In the genomic region with DNA sequence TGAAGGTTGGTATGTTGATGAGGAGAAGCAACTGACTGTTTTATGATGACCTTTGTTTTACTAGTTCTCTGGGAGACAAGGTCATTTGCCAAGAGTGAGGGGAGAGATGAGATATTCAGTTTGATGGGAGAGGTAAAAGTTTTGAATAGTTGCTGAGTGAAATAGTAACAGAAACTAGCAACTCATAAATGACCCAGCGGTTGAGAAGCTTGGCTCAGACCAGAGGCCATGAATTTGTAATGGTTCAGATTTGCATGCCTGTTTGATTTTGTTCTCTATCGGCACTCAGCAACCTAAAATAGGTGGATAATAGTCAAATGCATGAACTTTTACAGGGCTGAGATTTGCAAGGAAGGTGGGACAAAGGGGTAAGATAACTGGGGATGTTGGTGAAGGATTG, we compare ENCODE assay signal across 19 cellular contexts. TPM values are rescaled to one million over a fixed set of nuclear protein-coding genes. Genes with fewer than 3 reads are reported as not detected.
DNase-seq lines count a peak whose midpoint lies in the region; ATAC-seq and TF ChIP-seq lines count a peak whose summit lies in the region.
"Had no signal": no experiment of that assay in that cellular context is flagged by ENCODE, and none has a peak within 500 bp of the region (broad histone marks: within the 10 kb centered on the region; RNA-seq: fewer than 3 reads in every experiment).

No MANE protein-coding gene starts in this region.

- H3K4me1 ChIP-seq in GM23248 (ENCODE audit: insufficient read depth) = no peaks in the 10 kb centered on the region

- no peak overlapping the region for H3K9ac ChIP-seq in GM23248

- no peaks in the 10 kb centered on the region for H3K27me3 ChIP-seq in GM23248 (replicated peaks; ENCODE audit: insufficient read depth)

- 75 to 83% methylated on average over 2 of the region's 2 CpGs for WGBS in GM23248 (ENCODE audit: low coverage in 1 of 2, low lambda C conversion rate in 2 of 2, missing lambda C conversion rate in 2 of 2), 2 experiments

- H3K79me2 ChIP-seq in GM23248 (ENCODE audit: insufficient read depth) = no peaks in the 10 kb centered on the region

- CTCF ChIA-PET in GM10248 (lab: Yijun Ruan, JAX) = interaction anchor here (1.3 kb wide), 1 partner anchor 658 kb away, joined by 3 read pairs; no protein-coding TSS in a partner anchor

- H2AFZ ChIP-seq in GM23248 = no peak overlapping the region

- H3K27ac ChIP-seq in GM23248 = no peak overlapping the region
- H3K27ac ChIP-seq: 22Rv1, HL-60 had no signal

- H3K27ac Mint-ChIP-seq in activated T-helper 17 cell treated with anti-CD3 and anti-CD28 coated beads, Interleukin-2, amount 50 U/mL, for 72 hours = no peak overlapping the region
- H3K27ac Mint-ChIP-seq in activated T-cell treated with anti-CD3 and anti-CD28 coated beads, Interleukin-2, amount 50 U/mL, for 72 hours = no peak overlapping the region
- H3K27ac Mint-ChIP-seq: CD14-positive monocyte; CD8-positive, alpha-beta T cell had no signal

- H3K4me1 Mint-ChIP-seq in activated T-helper 17 cell treated with anti-CD3 and anti-CD28 coated beads, Interleukin-2, amount 50 U/mL, for 72 hours = no peaks in the 10 kb centered on the region
- no peaks in the 10 kb centered on the region for H3K4me1 Mint-ChIP-seq in activated T-cell treated with anti-CD3 and anti-CD28 coated beads, Interleukin-2, amount 50 U/mL, for 72 hours (ENCODE audit: low read depth)
- H3K4me1 Mint-ChIP-seq: CD14-positive monocyte had no signal

- H3K4me2 ChIP-seq in GM23248 (ENCODE audit: unreplicated experiment) = no peak overlapping the region

- intact Hi-C loops in left ventricle myocardium superior (cut with micrococcal nuclease) = no loop called here

- no peaks in the 10 kb centered on the region for H3F3A ChIP-seq in GM23248 (ENCODE audit: insufficient read depth)

- H3K27me3 Mint-ChIP-seq in activated T-helper 17 cell treated with anti-CD3 and anti-CD28 coated beads, Interleukin-2, amount 50 U/mL, for 72 hours = no peaks in the 10 kb centered on the region
- no peaks in the 10 kb centered on the region for H3K27me3 Mint-ChIP-seq in activated T-cell treated with anti-CD3 and anti-CD28 coated beads, Interleukin-2, amount 50 U/mL, for 72 hours (ENCODE audit: low read depth)

- H3K9me3 Mint-ChIP-seq in activated T-helper 17 cell treated with anti-CD3 and anti-CD28 coated beads, Interleukin-2, amount 50 U/mL, for 72 hours = no peaks in the 10 kb centered on the region
- H3K9me3 Mint-ChIP-seq in activated T-cell treated with anti-CD3 and anti-CD28 coated beads, Interleukin-2, amount 50 U/mL, for 72 hours = no peaks in the 10 kb centered on the region
- H3K9me3 Mint-ChIP-seq: CD14-positive monocyte; CD8-positive, alpha-beta T cell had no signal

- DNase-seq in GM10248 (ENCODE audit: extremely low spot score) (peak; percentile 21), GM13976 (ENCODE audit: low spot score) (peak; percentile 20), GM19240 (ENCODE audit: insufficient read length, low spot score) (peak; percentile 12), GM23248 (no peak), left ventricle myocardium superior (no peak), activated gamma-delta T cell treated with Interleukin-2 at 50 U/mL for 16 hours (no peak)
- DNase-seq in activated T-cell treated with anti-CD3 and anti-CD28 coated beads, Interleukin-2, amount 50 U/mL, for 72 hours = no peak
- DNase-seq: CD8-positive, alpha-beta T cell; COR-L47; DMS153; DMS79 treated with DMSO at 0.1 percent for 48 hours; EL; Karpas-422 had no signal

- no peaks in the 10 kb centered on the region for H3K36me3 ChIP-seq in GM23248 (ENCODE audit: low read depth)

- ATAC-seq in activated T-helper 17 cell treated with anti-CD3 and anti-CD28 coated beads, Interleukin-2, amount 50 U/mL, for 72 hours (replicated peaks) = peak; percentile 24
- ATAC-seq in left ventricle myocardium superior = no peak
- ATAC-seq in activated T-cell treated with anti-CD3 and anti-CD28 coated beads, Interleukin-2, amount 50 U/mL, for 72 hours (replicated peaks in 1 of 2) = no peak
- ATAC-seq: CD8-positive, alpha-beta T cell; HCT116; K562 had no signal

- H4K20me1 ChIP-seq in GM23248 (ENCODE audit: insufficient read depth) = no peaks in the 10 kb centered on the region

- TF ChIP-seq CTCF in GM10248 (IDR thresholded peaks at IDR 0.05; ENCODE audit: control extremely low read depth, extremely low read depth, low read depth, missing control alignments) = no peak
- no peak for TF ChIP-seq CTCF in GM13976 (IDR thresholded peaks at IDR 0.05; ENCODE audit: borderline replicate concordance, control extremely low read depth, extremely low read depth, insufficient read depth, missing control alignments)

- H3K9me2 ChIP-seq in GM23248 (ENCODE audit: insufficient read depth) = no peaks in the 10 kb centered on the region

- no peaks in the 10 kb centered on the region for H3K36me3 Mint-ChIP-seq in activated T-helper 17 cell treated with anti-CD3 and anti-CD28 coated beads, Interleukin-2, amount 50 U/mL, for 72 hours (ENCODE audit: low read depth)
- no peaks in the 10 kb centered on the region for H3K36me3 Mint-ChIP-seq in activated T-cell treated with anti-CD3 and anti-CD28 coated beads, Interleukin-2, amount 50 U/mL, for 72 hours (ENCODE audit: insufficient read depth in 2 of 2)

- no peak overlapping the region for H3K4me3 Mint-ChIP-seq in activated T-helper 17 cell treated with anti-CD3 and anti-CD28 coated beads, Interleukin-2, amount 50 U/mL, for 72 hours
- no peak overlapping the region for H3K4me3 Mint-ChIP-seq in activated T-cell treated with anti-CD3 and anti-CD28 coated beads, Interleukin-2, amount 50 U/mL, for 72 hours
- H3K4me3 Mint-ChIP-seq: CD14-positive monocyte; CD8-positive, alpha-beta T cell had no signal

- no peaks in the 10 kb centered on the region for H3K9me3 ChIP-seq in GM23248 (ENCODE audit: low read depth)

- in situ Hi-C loops in GM13976 (cut with MboI; ENCODE audit: low sequenced_read_pairs, unreplicated experiment) (no loop called here), GM23248 (cut with MboI) (no loop called here)

- no peak overlapping the region for H3K4me3 ChIP-seq in GM23248
- H3K4me3 ChIP-seq: K562 had no signal

- POLR2A ChIA-PET in GM10248 (lab: Yijun Ruan, JAX) = no interaction called here

RNA-seq across cellular contexts. Expression of gene CCDC30, which starts 6.6 kb away (rescaled TPM):
- 1 to 10 TPM; 2.4 to 5.2 TPM for total RNA-seq in activated T-helper 17 cell treated with anti-CD3 and anti-CD28 coated beads, Interleukin-2, amount 50 U/mL, for 72 hours
- 0.13 and 0.65 TPM in 2 replicates for total RNA-seq in GM23248 (2014; rRNA removed; shearing (Covaris generic))
- 1.2 and 1.6 TPM in 2 replicates for polyA plus RNA-seq in GM23248 (2016; fragmentation: Nextera tagmentation; extraction: Ambion mirVana)
- total RNA-seq in left ventricle myocardium superior = 1.2 TPM
- 1 to 10 TPM; 2.7 to 3.0 TPM for total RNA-seq in activated T-cell treated with anti-CD3 and anti-CD28 coated beads, Interleukin-2, amount 50 U/mL, for 72 hours

RNA-seq across cellular contexts. Expression of gene PPCS, which starts 13.4 kb away (rescaled TPM):
- total RNA-seq in activated T-helper 17 cell treated with anti-CD3 and anti-CD28 coated beads, Interleukin-2, amount 50 U/mL, for 72 hours = 10 to 100 TPM; 34.9 to 40.9 TPM
- total RNA-seq in GM23248 (2014; rRNA removed; shearing (Covaris generic)) = 37.3 and 66.8 TPM in 2 replicates
- polyA plus RNA-seq in GM23248 (2016; fragmentation: Nextera tagmentation; extraction: Ambion mirVana) = 100 and 106 TPM in 2 replicates
- 31.1 TPM for total RNA-seq in left ventricle myocardium superior
- 10 to 100 TPM; 53.0 to 63.6 TPM for total RNA-seq in activated T-cell treated with anti-CD3 and anti-CD28 coated beads, Interleukin-2, amount 50 U/mL, for 72 hours

RNA-seq across cellular contexts. Expression of gene ZMYND12, which starts 13.9 kb away (rescaled TPM):
- total RNA-seq in activated T-helper 17 cell treated with anti-CD3 and anti-CD28 coated beads, Interleukin-2, amount 50 U/mL, for 72 hours = under 1 TPM; 0.50 to 0.90 TPM
- 0.13 and 3.2 TPM in 2 replicates for total RNA-seq in GM23248 (2014; rRNA removed; shearing (Covaris generic))
- 0.68 and 1.4 TPM in 2 replicates for polyA plus RNA-seq in GM23248 (2016; fragmentation: Nextera tagmentation; extraction: Ambion mirVana)
- 0.84 TPM for total RNA-seq in left ventricle myocardium superior
- total RNA-seq in activated T-cell treated with anti-CD3 and anti-CD28 coated beads, Interleukin-2, amount 50 U/mL, for 72 hours = 1 to 10 TPM; 1.4 to 1.7 TPM
- total RNA-seq: K562 had no signal
- polyA plus RNA-seq: K562 had no signal

Comparison
In these comparisons a context has a peak if more than half of its experiments do, and no peak if none do; other contexts are left out.
1. DNase-seq: peak in GM10248 (single experiment), GM13976 (single experiment) and GM19240 (single experiment); none in GM23248 (single experiment), left ventricle myocardium superior (single experiment), activated T-cell treated with anti-CD3 and anti-CD28 coated beads, Interleukin-2, amount 50 U/mL, for 72 hours (0 of 2) and activated gamma-delta T cell treated with Interleukin-2 at 50 U/mL for 16 hours (single experiment).